In genomic region chr12:19181666-19182426, GRCh38 we compare ENCODE assay signal across 10 cellular contexts. TPM values are rescaled to one million over a fixed set of nuclear protein-coding genes. Genes with fewer than 3 reads are reported as not detected.
A peak's percentile ranks its signal among the peaks of the same experiment; 100 is the strongest.
DNase-seq lines count a peak whose midpoint lies in the region; ATAC-seq and TF ChIP-seq lines count a peak whose summit lies in the region.
"Had no signal": no experiment of that assay in that cellular context is flagged by ENCODE, and none has a peak within 500 bp of the region (broad histone marks: within the 10 kb centered on the region; RNA-seq: fewer than 3 reads in every experiment).

No MANE protein-coding gene starts in this region.

- no peak overlapping the region for H2AFZ ChIP-seq in SK-N-SH (ENCODE audit: low read depth)

- peaks cover 2% of the 10 kb centered on the region for H3K79me1 ChIP-seq in mesendoderm (ENCODE audit: low read length)

- H3K9ac ChIP-seq in SK-N-SH (no peak overlapping the region), mesendoderm (ENCODE audit: low read length) (no peak overlapping the region)

- no peak overlapping the region for H2BK120ac ChIP-seq in mesendoderm (ENCODE audit: low read depth, low read length)

- H2BK15ac ChIP-seq in mesendoderm (replicated peaks; ENCODE audit: low read depth), result no peak overlapping the region

- 0 out of 2 replicates have a peak, but pooled peaks cover 3% of the 10 kb centered on the region for H3K79me2 ChIP-seq in SK-N-SH (ENCODE audit: insufficient read depth)
- H3K79me2 ChIP-seq in mesendoderm (ENCODE audit: control insufficient read depth, insufficient read depth, low read length), result peaks cover 8% of the 10 kb centered on the region

- WGBS in SK-N-SH (ENCODE audit: low lambda C conversion rate), result 85% methylated on average over 8 of the region's 8 CpGs
- no CpG with 5 or more reads among the region's 8 CpGs for WGBS in mesendoderm (ENCODE audit: extremely low coverage, insufficient coverage, low lambda C conversion rate)

- no peaks in the 10 kb centered on the region for H3F3A ChIP-seq in SK-N-SH (replicated peaks; ENCODE audit: insufficient read depth)

- ATAC-seq in SK-N-SH treated with all-trans-retinoic acid at 6 μM for 48 hours, result no peak

- POLR2A ChIA-PET in SK-N-SH (lab: Yijun Ruan, JAX), result no interaction called here

- TF ChIP-seq CTCF in SK-N-SH (IDR thresholded peaks at IDR 0.05), result peak; percentile 53

- CTCF ChIA-PET in SK-N-SH (lab: Yijun Ruan, JAX), result interaction anchor here (0.6 to 2.2 kb wide), 13 partner anchors 8 to 1663 kb away, joined by 3 to 9 read pairs (median 3); no protein-coding TSS in a partner anchor

- TF ChIP-seq EP300 in SK-N-SH (IDR thresholded peaks at IDR 0.05; ENCODE audit: borderline replicate concordance in 1 of 2, low read depth in 1 of 2, low read length in 1 of 2), result no peak

- H3K36me3 ChIP-seq in SK-N-SH (replicated peaks in 1 of 2; ENCODE audit: control insufficient read depth in 1 of 2, insufficient read depth in 2 of 2, low read length in 1 of 2), result no peaks in the 10 kb centered on the region
- no peaks in the 10 kb centered on the region for H3K36me3 ChIP-seq in mesendoderm (ENCODE audit: control insufficient read depth, insufficient read depth, low read length)

- H3K9me2 ChIP-seq in SK-N-SH, result no peaks in the 10 kb centered on the region

- peak; percentile 54 for TF ChIP-seq RAD21 in SK-N-SH (IDR thresholded peaks at IDR 0.05; ENCODE audit: low read length)

- H3K18ac ChIP-seq in mesendoderm (ENCODE audit: low read length), result no peak overlapping the region

- no peak overlapping the region for H3K4ac ChIP-seq in mesendoderm (ENCODE audit: low read depth, low read length)

- H3K9me3 ChIP-seq in SK-N-SH, result no peaks in the 10 kb centered on the region

- H2AK5ac ChIP-seq in mesendoderm (ENCODE audit: low read length), result no peak overlapping the region

- H3K4me1 ChIP-seq in SK-N-SH (ENCODE audit: control insufficient read depth in 1 of 2, insufficient read depth in 2 of 2, low read depth in 1 of 2, low read length in 1 of 2) (peaks cover 0 to 5% of the 10 kb centered on the region in 2 experiments; a peak in 2 of 4 replicates), mesendoderm (ENCODE audit: control insufficient read depth, low read depth, low read length) (peaks cover 4% of the 10 kb centered on the region)

- H4K5ac ChIP-seq in mesendoderm (ENCODE audit: low read length), result no peak overlapping the region

- H3K27me3 ChIP-seq in SK-N-SH (ENCODE audit: insufficient read depth) (no peaks in the 10 kb centered on the region), mesendoderm (ENCODE audit: insufficient read depth, low read length, poor library complexity) (no peaks in the 10 kb centered on the region)

- H3K27ac ChIP-seq in SK-N-SH (ENCODE audit: low read depth in 2 of 2, low read length in 1 of 2) (no peak overlapping the region), mesendoderm (ENCODE audit: low read depth, low read length) (no peak overlapping the region)

- H4K20me1 ChIP-seq in SK-N-SH (ENCODE audit: insufficient read depth), result no peaks in the 10 kb centered on the region

- no peak overlapping the region for H4K8ac ChIP-seq in mesendoderm (ENCODE audit: low read depth, low read length)

- H3K4me2 ChIP-seq in SK-N-SH, result no peak overlapping the region
- no peak overlapping the region for H3K4me2 ChIP-seq in mesendoderm (ENCODE audit: low read length)

- no peak overlapping the region for H3K23ac ChIP-seq in mesendoderm (ENCODE audit: low read length)

- H3K56ac ChIP-seq in mesendoderm (ENCODE audit: low read length), result no peak overlapping the region

- no peak overlapping the region for H3K4me3 ChIP-seq in SK-N-SH (ENCODE audit: low read depth in 2 of 2, low read length in 1 of 2)
- no peak overlapping the region for H3K4me3 ChIP-seq in mesendoderm (ENCODE audit: low read length)

- no peak overlapping the region for H2BK5ac ChIP-seq in mesendoderm (ENCODE audit: low read length)

- DNase-seq in SK-N-SH (no peak), MV-4-11 (lab: John Stamatoyannopoulos, UW) (peak; percentile 6), dermis blood vessel endothelial cell (peak; percentile 21), putamen (ENCODE audit: low spot score) (peak; percentile 24), cerebellum (ENCODE audit: low spot score) (no peak), mesendoderm (no peak)
- no peak for DNase-seq in activated T-cell treated with anti-CD3 and anti-CD28 coated beads, Interleukin-2, amount 50 U/mL, for 48 hours
- DNase-seq: CD4-positive, CD25-positive, alpha-beta regulatory T cell; nephron progenitor cell had no signal

TF ChIP-seq in SK-N-SH, 30 proteins besides CTCF, POLR2A, EP300 and RAD21:
- TF ChIP-seq SMC3 (IDR thresholded peaks at IDR 0.05; ENCODE audit: low read depth, low read length) (0 out of 2 replicates have a peak, but pooled peaks have one; percentile 14), NFIC (IDR thresholded peaks at IDR 0.05; ENCODE audit: borderline replicate concordance) (no peak)
TF ChIP-seq in SK-N-SH: peak in this region for 1.

TF ChIP-seq in SK-N-SH treated with all-trans-retinoic acid at 6 μM for 48 hours, 23 proteins besides CTCF, POLR2A, EP300 and RAD21:
- TF ChIP-seq BACH2 (CRISPR knock-in tag; IDR thresholded peaks at IDR 0.05; ENCODE audit: borderline replicate concordance) (no peak), OSR1 (CRISPR knock-in tag; IDR thresholded peaks at IDR 0.05) (no peak), PATZ1 (CRISPR knock-in tag; IDR thresholded peaks at IDR 0.05; ENCODE audit: borderline replicate concordance) (no peak), ESRRG (CRISPR knock-in tag; IDR thresholded peaks at IDR 0.05) (no peak), ZC3H10 (CRISPR knock-in tag; IDR thresholded peaks at IDR 0.05) (no peak), PPARA (CRISPR knock-in tag; IDR thresholded peaks at IDR 0.05; ENCODE audit: borderline replicate concordance) (no peak), CREB5 (CRISPR knock-in tag; IDR thresholded peaks at IDR 0.05; ENCODE audit: low read depth) (no peak)

RNA-seq across cellular contexts. Expression of gene PLEKHA5, which starts 52.3 kb away (rescaled TPM):
- 6.7 and 7.1 TPM in 2 replicates for polyA plus RNA-seq in SK-N-SH (2012; rRNA removed)
- polyA plus RNA-seq in SK-N-SH (2012; cell fraction: cytosol; rRNA removed), result 8.3 and 10.9 TPM in 2 replicates
- polyA plus RNA-seq in SK-N-SH (2012; cell fraction: nucleus; rRNA removed), result 5.6 and 13.0 TPM in 2 replicates
- total RNA-seq in dermis blood vessel endothelial cell, result 12.8 and 13.8 TPM in 2 replicates
- total RNA-seq in cerebellum, result 132 TPM
- polyA plus RNA-seq in mesendoderm (2013, experiment 1 of 2), result 35.6 TPM
- 34.8 TPM for polyA plus RNA-seq in mesendoderm (2013, experiment 2 of 2)

Comparison
In these comparisons a context has a peak if more than half of its experiments do, and no peak if none do; other contexts are left out.
1. DNase-seq: peak in MV-4-11 (single experiment), dermis blood vessel endothelial cell (single experiment) and putamen (single experiment); none in SK-N-SH (single experiment), cerebellum (single experiment), mesendoderm (single experiment) and activated T-cell treated with anti-CD3 and anti-CD28 coated beads, Interleukin-2, amount 50 U/mL, for 48 hours (0 of 2).